21 cellular contexts compared by ENCODE assay signal in genomic region chr20:59818911-59819310, GRCh38.
DNase-seq lines count a peak whose midpoint lies in the region; ATAC-seq and TF ChIP-seq lines count a peak whose summit lies in the region.
"Had no signal": no experiment of that assay in that cellular context is flagged by ENCODE, and none has a peak within 500 bp of the region (broad histone marks: within the 10 kb centered on the region; RNA-seq: fewer than 3 reads in every experiment).

No MANE protein-coding gene starts in this region.

- no peak for ATAC-seq in HG02763 (IDR thresholded peaks at IDR 0.05; ENCODE audit: unreplicated experiment)
- no peak for ATAC-seq in activated T-helper 17 cell treated with anti-CD3 and anti-CD28 coated beads, Interleukin-2, amount 50 U/mL, for 72 hours (replicated peaks)

- H3K36me3 Mint-ChIP-seq in activated T-helper 17 cell treated with anti-CD3 and anti-CD28 coated beads, Interleukin-2, amount 50 U/mL, for 72 hours (ENCODE audit: low read depth), result no peaks in the 10 kb centered on the region
- no peaks in the 10 kb centered on the region for H3K36me3 Mint-ChIP-seq in chondrocyte (ENCODE audit: low read depth)
- H3K36me3 Mint-ChIP-seq: CD4-positive, CD25-positive, alpha-beta regulatory T cell had no signal

- intact Hi-C loops in lower leg skin (cut with DNase I; ENCODE audit: low total_unique reads), result no loop called here

- no peak overlapping the region for H3K27ac Mint-ChIP-seq in activated T-helper 17 cell treated with anti-CD3 and anti-CD28 coated beads, Interleukin-2, amount 50 U/mL, for 72 hours
- no peak overlapping the region for H3K27ac Mint-ChIP-seq in chondrocyte (ENCODE audit: unreplicated experiment)
- H3K27ac Mint-ChIP-seq: CD4-positive, CD25-positive, alpha-beta regulatory T cell had no signal

- TF ChIP-seq CTCF in coronary artery (IDR thresholded peaks at IDR 0.05), result no peak
- no peak for TF ChIP-seq CTCF in lower leg skin (IDR thresholded peaks at IDR 0.05)
- TF ChIP-seq CTCF in chondrocyte (IDR thresholded peaks at IDR 0.05), result no peak

- DNase-seq in D341Med (ENCODE audit: low spot score), result peak; percentile 4
- peak; percentile 9 for DNase-seq in H7
- DNase-seq in coronary artery (ENCODE audit: low spot score), result peak; percentile 41
- DNase-seq in lower leg skin (ENCODE audit: low spot score in 2 of 2), result peak; percentile 12 to 74
- no peak for DNase-seq in HPDE6-E6E7 (ENCODE audit: extremely low spot score)
- DNase-seq in chondrocyte (ENCODE audit: low spot score), result no peak
- DNase-seq: CD4-positive, CD25-positive, alpha-beta regulatory T cell; DMS79; NCI-H1105; NCI-H1694; NCI-H2081; NCI-H2171; NCI-H345; NCI-H524; NCI-H774 had no signal

- H3K4me3 Mint-ChIP-seq in activated T-helper 17 cell treated with anti-CD3 and anti-CD28 coated beads, Interleukin-2, amount 50 U/mL, for 72 hours, result no peak overlapping the region
- no peak overlapping the region for H3K4me3 Mint-ChIP-seq in chondrocyte (ENCODE audit: unreplicated experiment)
- H3K4me3 Mint-ChIP-seq: CD4-positive, CD25-positive, alpha-beta regulatory T cell had no signal

- WGBS in lower leg skin, 2 donors, result 92 to 95% methylated on average over 10 of the region's 10 CpGs

- TF ChIP-seq POLR2A in lower leg skin (IDR thresholded peaks at IDR 0.05), result no peak

- peaks cover 9% of the 10 kb centered on the region for H3K27me3 Mint-ChIP-seq in activated T-helper 17 cell treated with anti-CD3 and anti-CD28 coated beads, Interleukin-2, amount 50 U/mL, for 72 hours
- H3K27me3 Mint-ChIP-seq in chondrocyte (ENCODE audit: low read depth), result peaks cover 35% of the 10 kb centered on the region
- H3K27me3 Mint-ChIP-seq: CD4-positive, CD25-positive, alpha-beta regulatory T cell had no signal

- H3K4me3 ChIP-seq in H7 (ENCODE audit: insufficient read depth, low read depth, low read length), result no peak overlapping the region
- H3K4me3 ChIP-seq in coronary artery, result no peak overlapping the region
- no peak overlapping the region for H3K4me3 ChIP-seq in lower leg skin (ENCODE audit: low read depth, poor library complexity, severe bottlenecking)
- H3K4me3 ChIP-seq: Peyer's patch, SJSA1 had no signal

- no peaks in the 10 kb centered on the region for H3K36me3 ChIP-seq in H7 (replicated peaks; ENCODE audit: control insufficient read depth, insufficient read depth, low read length)
- H3K36me3 ChIP-seq: Peyer's patch, SJSA1 had no signal

- H3K27me3 ChIP-seq in H7 (ENCODE audit: control insufficient read depth, insufficient read depth, low read length), result no peaks in the 10 kb centered on the region
- H3K27me3 ChIP-seq: Peyer's patch had no signal

- no peaks in the 10 kb centered on the region for H3K4me1 Mint-ChIP-seq in activated T-helper 17 cell treated with anti-CD3 and anti-CD28 coated beads, Interleukin-2, amount 50 U/mL, for 72 hours
- H3K4me1 Mint-ChIP-seq in chondrocyte (ENCODE audit: low read depth), result no peaks in the 10 kb centered on the region
- H3K4me1 Mint-ChIP-seq: CD4-positive, CD25-positive, alpha-beta regulatory T cell had no signal

- H3K9me3 Mint-ChIP-seq in activated T-helper 17 cell treated with anti-CD3 and anti-CD28 coated beads, Interleukin-2, amount 50 U/mL, for 72 hours, result no peaks in the 10 kb centered on the region
- H3K9me3 Mint-ChIP-seq in chondrocyte (ENCODE audit: low read depth), result no peaks in the 10 kb centered on the region
- H3K9me3 Mint-ChIP-seq: CD4-positive, CD25-positive, alpha-beta regulatory T cell had no signal

- H3K27ac ChIP-seq in coronary artery, result no peak overlapping the region
- H3K27ac ChIP-seq: HL-60, KMS-11, Peyer's patch, SJSA1 had no signal

Comparison
In these comparisons a context has a peak if more than half of its experiments do, and no peak if none do; other contexts are left out.
1. DNase-seq: peak in D341Med (single experiment), H7 (single experiment), coronary artery (single experiment) and lower leg skin (2 of 2); none in HPDE6-E6E7 (single experiment) and chondrocyte (single experiment).